Comparison of ENCODE assay signal across 24 cellular contexts in the genomic region with DNA sequence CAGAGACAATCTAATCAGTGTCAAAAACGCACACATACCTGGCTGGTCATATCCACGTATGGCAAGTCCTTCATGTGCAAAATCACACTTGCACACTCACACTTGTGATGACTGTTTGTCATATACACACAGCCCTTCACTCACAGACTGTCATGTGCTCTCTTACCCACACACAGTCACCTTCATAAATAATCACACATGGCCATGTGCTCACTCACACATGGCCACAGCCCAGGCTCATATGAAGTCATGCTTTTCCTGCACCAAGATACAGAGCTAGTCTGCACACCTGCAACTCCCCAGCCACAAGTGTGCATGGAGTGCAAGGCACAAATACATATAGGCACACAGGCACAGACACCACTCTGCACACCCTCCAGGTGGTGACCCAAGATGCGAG. TPM values are rescaled to one million over a fixed set of nuclear protein-coding genes. Genes with fewer than 3 reads are reported as not detected.
"Had no signal": no experiment of that assay in that cellular context is flagged by ENCODE, and none has a peak within 500 bp of the region (broad histone marks: within the 10 kb centered on the region; RNA-seq: fewer than 3 reads in every experiment).

No MANE protein-coding gene starts in this region.

- H3K4me3 Mint-ChIP-seq: activated naive CD4-positive, alpha-beta T cell treated with anti-CD3 and anti-CD28 coated beads, Interleukin-2, amount 50 U/mL, for 24 hours; central memory CD8-positive, alpha-beta T cell; naive B cell; neural progenitor cell had no signal

- H3K9me3 ChIP-seq: ascending aorta, left lung, thoracic aorta, upper lobe of left lung had no signal

- H3K4me3 ChIP-seq: ascending aorta, left lung, lung, neural progenitor cell, thoracic aorta, upper lobe of left lung had no signal

- H3K36me3 ChIP-seq: ascending aorta, left lung, neural progenitor cell, thoracic aorta, upper lobe of left lung had no signal

- DNase-seq: activated CD4-positive, alpha-beta T cell treated with anti-CD3 and anti-CD28 coated beads, Interleukin-2, amount 50 U/mL, for 48 hours; activated gamma-delta T cell treated with Interleukin-2 at 50 U/mL for 16 hours; effector memory CD4-positive, alpha-beta T cell; hippocampal formation; kidney glomerular epithelial cell; left lung; naive B cell; stimulated activated CD4-positive, alpha-beta T cell treated with anti-CD3 and anti-CD28 coated beads, Interleukin-4, amount 100 ng/mL, for 24 hours; stimulated activated naive CD4-positive, alpha-beta T cell treated with Interleukin-2 at 50 U/mL for 16 hours; T-helper 1 cell; upper lobe of left lung had no signal

- H3K4me1 Mint-ChIP-seq: central memory CD8-positive, alpha-beta T cell; naive B cell had no signal

- FAIRE-seq: colon, frontal cortex, TTC549 had no signal

- H3K9ac ChIP-seq: neural progenitor cell had no signal

- H3K36me3 Mint-ChIP-seq: activated naive CD4-positive, alpha-beta T cell treated with anti-CD3 and anti-CD28 coated beads, Interleukin-2, amount 50 U/mL, for 24 hours; naive B cell had no signal

- H3K4me1 ChIP-seq: left lung, upper lobe of left lung had no signal

- H2AFZ ChIP-seq: neural progenitor cell had no signal

- H3K27ac Mint-ChIP-seq: activated naive CD4-positive, alpha-beta T cell treated with anti-CD3 and anti-CD28 coated beads, Interleukin-2, amount 50 U/mL, for 24 hours; naive B cell; progenitor cell of endocrine pancreas had no signal

- H3K9me3 Mint-ChIP-seq: activated naive CD4-positive, alpha-beta T cell treated with anti-CD3 and anti-CD28 coated beads, Interleukin-2, amount 50 U/mL, for 24 hours; central memory CD8-positive, alpha-beta T cell; naive B cell; neural progenitor cell had no signal

- H3K27me3 ChIP-seq: ascending aorta, left lung, neural progenitor cell, upper lobe of left lung had no signal

- H3K27me3 Mint-ChIP-seq: central memory CD8-positive, alpha-beta T cell had no signal

- H3K27ac ChIP-seq: ascending aorta, left lung, neural progenitor cell, thoracic aorta, upper lobe of left lung had no signal

RNA-seq across cellular contexts. Expression of a gene that starts 45.4 kb away (rescaled TPM):
- total RNA-seq: esophagus mucosa, mesenteric fat pad, osteoblast had no signal
